ENCODE assay signal across 1 cellular context in genomic region chr5:131968396-131968954, GRCh38.
TF ChIP-seq lines count a peak whose summit lies in the region.

No MANE protein-coding gene starts in this region.

TF ChIP-seq in HepG2, 621 proteins besides CTCF, POLR2A, EP300 and RAD21:
- TF ChIP-seq REST (IDR thresholded peaks at IDR 0.05; ENCODE audit: borderline replicate concordance in 1 of 2, low read depth in 1 of 2, low read length in 2 of 2) (peak in 1 of 2 experiments; percentile 89; a peak in 3 of 4 replicates), MBD4 (IDR thresholded peaks at IDR 0.05; ENCODE audit: borderline replicate concordance, low read length) (no peak), FOXJ3 (CRISPR knock-in tag; IDR thresholded peaks at IDR 0.05; ENCODE audit: borderline replicate concordance) (no peak), MIER2 (CRISPR knock-in tag; IDR thresholded peaks at IDR 0.05) (peak; percentile 76; the same call in 1 of the 2 replicates), JUND (CRISPR knock-in tag; IDR thresholded peaks at IDR 0.05) (no peak), ZNF547 (CRISPR knock-in tag; IDR thresholded peaks at IDR 0.05) (no peak), ZNF414 (CRISPR knock-in tag; IDR thresholded peaks at IDR 0.05) (no peak)
